In genomic region chr3:182618085-182618732, GRCh38 we compare ENCODE assay signal across 8 cellular contexts.
DNase-seq lines count a peak whose midpoint lies in the region; ATAC-seq and TF ChIP-seq lines count a peak whose summit lies in the region.

No MANE protein-coding gene starts in this region.

- no peaks in the 10 kb centered on the region for H3K4me1 Mint-ChIP-seq in immature natural killer cell

- intact Hi-C loops in body of pancreas (cut with DNase I) = no loop called here
- intact Hi-C loops in lower leg skin (cut with DNase I; ENCODE audit: low total_unique reads) = no loop called here

- no peak overlapping the region for H3K4me3 Mint-ChIP-seq in immature natural killer cell

- peak; percentile 54; the same call in 1 of the 2 replicates for TF ChIP-seq CTCF in GM12875 (IDR thresholded peaks at IDR 0.05; ENCODE audit: borderline replicate concordance, insufficient read depth, low read depth, low read length)
- TF ChIP-seq CTCF in body of pancreas (IDR thresholded peaks at IDR 0.05) = peak in 6 of 7 experiments; percentile 9 to 59 (median 49)
- TF ChIP-seq CTCF in lower leg skin (IDR thresholded peaks at IDR 0.05) = no peak

- no peaks in the 10 kb centered on the region for H3K9me3 ChIP-seq in body of pancreas

- no peaks in the 10 kb centered on the region for H3K36me3 ChIP-seq in body of pancreas (replicated peaks in 1 of 2; ENCODE audit: insufficient read depth in 1 of 2, low read depth in 2 of 2)

- H3K9me3 Mint-ChIP-seq in immature natural killer cell = peaks cover 0 to 2% (median 0%) of the 10 kb centered on the region in 6 donors

- H3K27ac Mint-ChIP-seq in immature natural killer cell = no peak overlapping the region

- H3K27ac ChIP-seq in body of pancreas = no peak overlapping the region

- no peaks in the 10 kb centered on the region for H3K27me3 ChIP-seq in body of pancreas

- H3K27me3 Mint-ChIP-seq in immature natural killer cell (ENCODE audit: low read depth in 3 of 3) = peaks cover 0 to 9% (median 2%) of the 10 kb centered on the region in 3 donors

- no peak for TF ChIP-seq POLR2A in body of pancreas (IDR thresholded peaks at IDR 0.05)
- TF ChIP-seq POLR2A in lower leg skin (IDR thresholded peaks at IDR 0.05) = no peak

- H3K36me3 Mint-ChIP-seq in immature natural killer cell = no peaks in the 10 kb centered on the region

- 39 to 42% methylated on average over 8 of the region's 8 CpGs for WGBS in body of pancreas, 2 donors
- WGBS in lower leg skin, 2 donors = 33 to 37% methylated on average over 8 of the region's 8 CpGs

- H3K4me1 ChIP-seq in body of pancreas = no peaks in the 10 kb centered on the region

- peak; percentile 76 for DNase-seq in NCI-H2081 treated with DMSO at 0.1 percent for 48 hours (lab: John Stamatoyannopoulos, UW)
- DNase-seq in body of pancreas = no peak
- DNase-seq in myocyte (ENCODE audit: low read depth) = peak; percentile 42
- DNase-seq in immature natural killer cell = no peak
- no peak for DNase-seq in lower leg skin (ENCODE audit: low spot score in 2 of 2)
- no peak for DNase-seq in KG1 (lab: John Stamatoyannopoulos, UW)

- ATAC-seq in body of pancreas (no peak), HG02970 (IDR thresholded peaks at IDR 0.05; ENCODE audit: low FRiP score, unreplicated experiment) (no peak)

- H3K4me3 ChIP-seq in GM12875 (ENCODE audit: low read depth, low read length) (no peak overlapping the region), body of pancreas (no peak overlapping the region), lower leg skin (ENCODE audit: low read depth, poor library complexity, severe bottlenecking) (no peak overlapping the region)

Comparison
In these comparisons a context has a peak if more than half of its experiments do, and no peak if none do; other contexts are left out.
1. CTCF ChIP-seq: peak in GM12875 (single experiment) and body of pancreas (6 of 7); none in lower leg skin (0 of 3).
2. DNase-seq: peak in NCI-H2081 treated with DMSO at 0.1 percent for 48 hours (single experiment) and myocyte (single experiment); none in body of pancreas (0 of 4), immature natural killer cell (0 of 3), lower leg skin (0 of 2) and KG1 (single experiment).